In the genomic region with DNA sequence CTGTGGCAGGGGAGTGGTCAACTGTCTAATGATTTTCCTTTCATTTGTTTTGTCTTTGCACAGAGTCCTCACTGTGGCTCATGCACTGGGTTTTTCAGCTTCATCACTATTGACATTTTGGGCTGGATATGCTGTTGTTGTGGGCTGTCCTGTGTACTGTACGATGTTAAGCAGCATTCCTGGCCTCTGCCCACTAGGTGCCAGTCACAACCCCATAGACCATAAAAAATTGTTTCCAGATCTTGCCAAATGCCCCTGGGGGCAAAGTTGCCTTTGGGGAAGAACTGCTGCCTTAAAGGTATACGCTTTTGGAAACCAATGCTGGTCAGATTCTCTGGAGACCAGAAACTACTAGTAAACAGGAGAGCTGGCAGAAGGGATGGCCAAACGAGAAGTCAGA, we compare ENCODE assay signal across 1 cellular context.
TF ChIP-seq lines count a peak whose summit lies in the region.

No MANE protein-coding gene starts in this region.

TF ChIP-seq in HCT116, 20 proteins besides CTCF, POLR2A, EP300 and RAD21 (continued from another document):
- TF ChIP-seq, protein P1, sequence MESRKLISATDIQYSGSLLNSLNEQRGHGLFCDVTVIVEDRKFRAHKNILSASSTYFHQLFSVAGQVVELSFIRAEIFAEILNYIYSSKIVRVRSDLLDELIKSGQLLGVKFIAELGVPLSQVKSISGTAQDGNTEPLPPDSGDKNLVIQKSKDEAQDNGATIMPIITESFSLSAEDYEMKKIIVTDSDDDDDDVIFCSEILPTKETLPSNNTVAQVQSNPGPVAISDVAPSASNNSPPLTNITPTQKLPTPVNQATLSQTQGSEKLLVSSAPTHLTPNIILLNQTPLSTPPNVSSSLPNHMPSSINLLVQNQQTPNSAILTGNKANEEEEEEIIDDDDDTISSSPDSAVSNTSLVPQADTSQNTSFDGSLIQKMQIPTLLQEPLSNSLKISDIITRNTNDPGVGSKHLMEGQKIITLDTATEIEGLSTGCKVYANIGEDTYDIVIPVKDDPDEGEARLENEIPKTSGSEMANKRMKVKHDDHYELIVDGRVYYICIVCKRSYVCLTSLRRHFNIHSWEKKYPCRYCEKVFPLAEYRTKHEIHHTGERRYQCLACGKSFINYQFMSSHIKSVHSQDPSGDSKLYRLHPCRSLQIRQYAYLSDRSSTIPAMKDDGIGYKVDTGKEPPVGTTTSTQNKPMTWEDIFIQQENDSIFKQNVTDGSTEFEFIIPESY (IDR thresholded peaks at IDR 0.05; ENCODE audit: extremely low read depth, insufficient replicate concordance, low read length) = no peak
- TF ChIP-seq POLR2AphosphoS5 (IDR thresholded peaks at IDR 0.05; ENCODE audit: low read depth, low read length) = no peak
- no peak for TF ChIP-seq ZNF274 (IDR thresholded peaks at IDR 0.05; ENCODE audit: low read depth, low read length)
- TF ChIP-seq ELF1 (IDR thresholded peaks at IDR 0.05; ENCODE audit: borderline replicate concordance, low read depth) = no peak
- TF ChIP-seq, protein P2, sequence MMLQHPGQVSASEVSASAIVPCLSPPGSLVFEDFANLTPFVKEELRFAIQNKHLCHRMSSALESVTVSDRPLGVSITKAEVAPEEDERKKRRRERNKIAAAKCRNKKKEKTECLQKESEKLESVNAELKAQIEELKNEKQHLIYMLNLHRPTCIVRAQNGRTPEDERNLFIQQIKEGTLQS (IDR thresholded peaks at IDR 0.05) = no peak
TF ChIP-seq in HCT116: peak in this region for 0.
